ENCODE assay signal across 30 cellular contexts in the genomic region with DNA sequence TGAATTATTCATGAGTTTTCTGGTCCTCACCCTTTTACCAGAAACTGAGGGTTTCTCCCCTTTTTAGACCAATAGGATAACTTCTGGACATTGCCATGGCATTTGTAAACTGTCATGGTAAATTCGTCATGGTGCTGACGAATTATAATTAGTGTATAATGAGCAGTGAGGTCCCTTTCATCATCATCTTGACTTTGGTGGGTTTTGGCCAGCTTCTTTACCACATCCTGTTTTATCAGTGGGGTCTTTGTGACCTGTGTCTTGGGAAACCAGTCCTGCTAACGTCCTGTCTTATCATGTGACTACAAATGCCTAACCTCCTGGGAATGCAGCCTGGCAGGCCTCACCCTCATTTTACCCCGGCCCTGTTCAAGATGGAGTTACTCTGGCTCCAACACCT.
DNase-seq lines count a peak whose midpoint lies in the region; FAIRE-seq and TF ChIP-seq lines count a peak whose summit lies in the region.
"Had no signal": no experiment of that assay in that cellular context is flagged by ENCODE, and none has a peak within 500 bp of the region (broad histone marks: within the 10 kb centered on the region; RNA-seq: fewer than 3 reads in every experiment).

No MANE protein-coding gene starts in this region.

- H3K9me3 ChIP-seq in SJCRH30 (replicated peaks): peaks cover 26% of the 10 kb centered on the region
- no peaks in the 10 kb centered on the region for H3K9me3 ChIP-seq in MM.1S (replicated peaks; ENCODE audit: insufficient read depth, low read length)
- H3K9me3 ChIP-seq: gastroesophageal sphincter had no signal

- H3K36me3 ChIP-seq in SJCRH30: no peaks in the 10 kb centered on the region
- H3K36me3 ChIP-seq in MM.1S (replicated peaks; ENCODE audit: insufficient read depth, low read length): no peaks in the 10 kb centered on the region
- H3K36me3 ChIP-seq: gastroesophageal sphincter, WERI-Rb-1 had no signal

- no peak for FAIRE-seq in GM19239 (lab: Jason Lieb, UNC)
- FAIRE-seq: GM12891 had no signal

- H3K4me1 ChIP-seq in SJCRH30 (peaks cover 26% of the 10 kb centered on the region), MM.1S (ENCODE audit: low read length) (no peaks in the 10 kb centered on the region)
- H3K4me1 ChIP-seq: gastroesophageal sphincter had no signal

- H3K27me3 ChIP-seq in SJCRH30 (no peaks in the 10 kb centered on the region), MM.1S (replicated peaks; ENCODE audit: insufficient read depth, low read length) (no peaks in the 10 kb centered on the region)
- H3K27me3 ChIP-seq: gastroesophageal sphincter, hepatocyte had no signal

- H3K27ac ChIP-seq in SJCRH30 (peak overlapping the region; percentile 98), caudate nucleus (ENCODE audit: low read depth, low read length) (no peak overlapping the region), MM.1S (ENCODE audit: low read length) (no peak overlapping the region)
- H3K27ac ChIP-seq: gastroesophageal sphincter, GM23248, hepatocyte, WERI-Rb-1 had no signal

- no peaks in the 10 kb centered on the region for H3K4me1 Mint-ChIP-seq in immature natural killer cell
- H3K4me1 Mint-ChIP-seq: brain; stimulated activated effector memory CD8-positive, alpha-beta T cell treated with anti-CD3 and anti-CD28 coated beads, Interleukin-12 subunit alpha, Interleukin-12 subunit beta, amount 100 ng/mL, for 72 hours had no signal

- H3K4me2 ChIP-seq in MM.1S (ENCODE audit: low read depth, low read length): no peak overlapping the region
- H3K4me2 ChIP-seq: hepatocyte had no signal

- H3K9ac ChIP-seq in MM.1S (ENCODE audit: low read length): no peak overlapping the region
- H3K9ac ChIP-seq: GM23248 had no signal

- no peaks in the 10 kb centered on the region for H3K36me3 Mint-ChIP-seq in immature natural killer cell
- H3K36me3 Mint-ChIP-seq: brain; memory B cell; stimulated activated effector memory CD8-positive, alpha-beta T cell treated with anti-CD3 and anti-CD28 coated beads, Interleukin-12 subunit alpha, Interleukin-12 subunit beta, amount 100 ng/mL, for 72 hours had no signal

- H3K27me3 Mint-ChIP-seq in immature natural killer cell (ENCODE audit: low read depth in 3 of 3): peaks cover 0 to 2% (median 2%) of the 10 kb centered on the region in 3 donors
- H3K27me3 Mint-ChIP-seq: type B pancreatic cell had no signal

- no peaks in the 10 kb centered on the region for H4K20me1 ChIP-seq in MM.1S (ENCODE audit: insufficient read depth, low read length)

- no peak overlapping the region for H3K4me3 Mint-ChIP-seq in immature natural killer cell
- H3K4me3 Mint-ChIP-seq: brain; memory B cell; neural crest cell; stimulated activated effector memory CD8-positive, alpha-beta T cell treated with anti-CD3 and anti-CD28 coated beads, Interleukin-12 subunit alpha, Interleukin-12 subunit beta, amount 100 ng/mL, for 72 hours; type B pancreatic cell had no signal

- H3F3A ChIP-seq in MM.1S (ENCODE audit: insufficient read depth, low read length): no peaks in the 10 kb centered on the region

- H3K4me3 ChIP-seq in AG10803 (ENCODE audit: low read length): no peak overlapping the region
- H3K4me3 ChIP-seq in SJCRH30: no peak overlapping the region
- no peak overlapping the region for H3K4me3 ChIP-seq in epithelial cell of esophagus (ENCODE audit: low read length)
- no peak overlapping the region for H3K4me3 ChIP-seq in MM.1S (ENCODE audit: low read length)
- H3K4me3 ChIP-seq: gastroesophageal sphincter, GM23248, hepatocyte had no signal

- H3K9me2 ChIP-seq in MM.1S (replicated peaks; ENCODE audit: insufficient read depth, low read length): no peaks in the 10 kb centered on the region

- no peaks in the 10 kb centered on the region for H3K79me2 ChIP-seq in MM.1S (ENCODE audit: low read length)
- H3K79me2 ChIP-seq: hepatocyte had no signal

- H2AFZ ChIP-seq in MM.1S (ENCODE audit: low read length): no peak overlapping the region
- H2AFZ ChIP-seq: GM23248, hepatocyte had no signal

- no peak overlapping the region for H3K27ac Mint-ChIP-seq in immature natural killer cell
- H3K27ac Mint-ChIP-seq: brain; memory B cell; stimulated activated effector memory CD8-positive, alpha-beta T cell treated with anti-CD3 and anti-CD28 coated beads, Interleukin-12 subunit alpha, Interleukin-12 subunit beta, amount 100 ng/mL, for 72 hours; type B pancreatic cell had no signal

- DNase-seq in AG10803 (ENCODE audit: low read depth): peak; percentile 9
- peak; percentile 71 for DNase-seq in H4 (ENCODE audit: low spot score)
- peak; percentile 93 to 98 for DNase-seq in SJCRH30
- peak; percentile 41 for DNase-seq in epithelial cell of esophagus (ENCODE audit: low read depth)
- no peak for DNase-seq in immature natural killer cell
- DNase-seq in GM19239 (ENCODE audit: insufficient read length, low spot score): no peak
- DNase-seq in caudate nucleus (lab: John Stamatoyannopoulos, UW): no peak
- no peak for DNase-seq in MM.1S
- DNase-seq: activated CD4-positive, alpha-beta T cell treated with anti-CD3 and anti-CD28 coated beads for 48 hours; activated CD8-positive, alpha-beta memory T cell treated with anti-CD3 and anti-CD28 coated beads for 24 hours; activated effector memory CD4-positive, alpha-beta T cell treated with anti-CD3 and anti-CD28 coated beads, Interleukin-2, amount 50 U/mL, for 16 hours; C1 segment of cervical spinal cord; Caco-2; cortex of kidney; DMS79 treated with DMSO at 0.1 percent for 48 hours; GM23248; NCI-H1436; NCI-H446; posterior cingulate gyrus; SHP77; stimulated activated CD4-positive, alpha-beta T cell treated with anti-CD3 and anti-CD28 coated beads, Interleukin-4, amount 100 ng/mL, for 24 hours; WERI-Rb-1 had no signal

- H3K9me3 Mint-ChIP-seq in immature natural killer cell: no peaks in the 10 kb centered on the region
- H3K9me3 Mint-ChIP-seq: memory B cell; stimulated activated effector memory CD8-positive, alpha-beta T cell treated with anti-CD3 and anti-CD28 coated beads, Interleukin-12 subunit alpha, Interleukin-12 subunit beta, amount 100 ng/mL, for 72 hours had no signal

- no peak for TF ChIP-seq CTCF in AG10803 (conservative IDR thresholded peaks at IDR 0.05; ENCODE audit: low read length)
- TF ChIP-seq CTCF in epithelial cell of esophagus (IDR thresholded peaks at IDR 0.05; ENCODE audit: insufficient read depth, low read depth, low read length, missing control alignments): no peak
- no peak for TF ChIP-seq CTCF in MM.1S (IDR thresholded peaks at IDR 0.05; ENCODE audit: low read length)

Comparison
In these comparisons a context has a peak if more than half of its experiments do, and no peak if none do; other contexts are left out.
1. DNase-seq: peak in AG10803 (single experiment), H4 (single experiment), SJCRH30 (2 of 2) and epithelial cell of esophagus (single experiment); none in immature natural killer cell (0 of 3), GM19239 (single experiment), caudate nucleus (0 of 61) and MM.1S (single experiment).